In genomic region chr1:53621144-53621543, GRCh38 we compare ENCODE assay signal across 14 cellular contexts.
DNase-seq lines count a peak whose midpoint lies in the region; ATAC-seq, FAIRE-seq and TF ChIP-seq lines count a peak whose summit lies in the region.
"Had no signal": no experiment of that assay in that cellular context is flagged by ENCODE, and none has a peak within 500 bp of the region (broad histone marks: within the 10 kb centered on the region; RNA-seq: fewer than 3 reads in every experiment).

No MANE protein-coding gene starts in this region.

- no peaks in the 10 kb centered on the region for H3K27me3 ChIP-seq in right lobe of liver
- peaks cover 4 to 21% of the 10 kb centered on the region in 2 experiments; a peak in 3 of 5 replicates for H3K27me3 ChIP-seq in HepG2 (ENCODE audit: control insufficient read depth in 1 of 2, insufficient read depth in 2 of 2, low read length in 2 of 2)
- H3K27me3 ChIP-seq in vagina: no peaks in the 10 kb centered on the region

- no peaks in the 10 kb centered on the region for H4K20me1 ChIP-seq in HepG2 (ENCODE audit: insufficient read depth, low read length)

- H3K27ac ChIP-seq in right lobe of liver: no peak overlapping the region
- H3K27ac ChIP-seq in HepG2 (ENCODE audit: extremely low read length, insufficient read depth, low read length): no peak overlapping the region
- H3K27ac ChIP-seq in vagina: no peak overlapping the region

- TF ChIP-seq POLR2A in right lobe of liver (IDR thresholded peaks at IDR 0.05) (no peak), HepG2 (IDR thresholded peaks at IDR 0.05; ENCODE audit: insufficient read depth in 1 of 2, low read depth in 2 of 2, low read length in 2 of 2) (no peak), vagina (IDR thresholded peaks at IDR 0.05) (no peak)

- BruUV-seq in HepG2 (replicated peaks; lab: Mats Ljungman, UMichigan): no TSS peak

- intact Hi-C loops in right lobe of liver (cut with DNase I) (no loop called here), HepG2 (cut with micrococcal nuclease; ENCODE audit: unreplicated experiment) (no loop called here), sciatic nerve (cut with DNase I) (no loop called here), vagina (cut with DNase I) (no loop called here)

- H3K36me3 ChIP-seq in right lobe of liver (no peaks in the 10 kb centered on the region), HepG2 (replicated peaks in 1 of 2; ENCODE audit: control insufficient read depth in 1 of 2, insufficient read depth in 2 of 2, low read length in 2 of 2) (no peaks in the 10 kb centered on the region), vagina (no peaks in the 10 kb centered on the region)

- no peak overlapping the region for H2AFZ ChIP-seq in HepG2 (ENCODE audit: low read length)

- no peak for FAIRE-seq in HepG2 (lab: Jason Lieb, UNC)

- ATAC-seq in right lobe of liver (no peak), HepG2 (no peak), sciatic nerve (no peak), HG03457 (IDR thresholded peaks at IDR 0.05; ENCODE audit: unreplicated experiment) (no peak), HG03108 (IDR thresholded peaks at IDR 0.05; ENCODE audit: unreplicated experiment) (no peak), GM21367 (IDR thresholded peaks at IDR 0.05; ENCODE audit: unreplicated experiment) (no peak)
- ATAC-seq: PC-3 had no signal

- CTCF ChIA-PET in HepG2 (lab: Yijun Ruan, JAX; ENCODE audit: low intra/inter-chr PET ratio, low total read pairs): no interaction called here

- TF ChIP-seq RAD21 in HepG2 (CRISPR knock-in tag; IDR thresholded peaks at IDR 0.05): no peak

- no peak overlapping the region for H3K4me2 ChIP-seq in HepG2 (ENCODE audit: low read depth, low read length)

- H3K9me3 ChIP-seq in right lobe of liver (no peaks in the 10 kb centered on the region), HepG2 (ENCODE audit: low read length) (no peaks in the 10 kb centered on the region), vagina (no peaks in the 10 kb centered on the region)
- H3K9me3 ChIP-seq: Caco-2 had no signal

- H3K79me2 ChIP-seq in HepG2 (ENCODE audit: insufficient read depth, low read length): no peaks in the 10 kb centered on the region

- DNase-seq in right lobe of liver (peak in 2 of 3 donors; percentile 28 to 30), HepG2 (ENCODE audit: low spot score) (no peak), ecto neural progenitor cell (ENCODE audit: low spot score) (peak; percentile 29), sciatic nerve (ENCODE audit: low spot score) (peak; percentile 31), vagina (ENCODE audit: extremely low spot score in 2 of 2) (peak; percentile 43 to 77)
- DNase-seq: Caco-2, HCEC 1CT, KBM-7, NCI-H1436 treated with DMSO at 0.1 percent for 48 hours, NCI-H2081, PC-3 had no signal

- H3K4me1 ChIP-seq in right lobe of liver: no peaks in the 10 kb centered on the region
- no peaks in the 10 kb centered on the region for H3K4me1 ChIP-seq in HepG2 (ENCODE audit: insufficient read depth, low read length)
- peaks cover 10% of the 10 kb centered on the region for H3K4me1 ChIP-seq in vagina
- H3K4me1 ChIP-seq: Caco-2 had no signal

- WGBS in right lobe of liver (ENCODE audit: insufficient coverage, low coverage, low lambda C conversion rate, missing lambda C conversion rate): 62% methylated on average over 2 of the region's 4 CpGs
- WGBS in HepG2 (ENCODE audit: low lambda C conversion rate): 20% methylated on average over 4 of the region's 4 CpGs

- TF ChIP-seq EP300 in HepG2 (IDR thresholded peaks at IDR 0.05; ENCODE audit: low read depth in 2 of 2, low read length in 2 of 2): no peak
- TF ChIP-seq EP300 in HepG2 (CRISPR knock-in tag; IDR thresholded peaks at IDR 0.05; ENCODE audit: borderline replicate concordance): no peak

- TF ChIP-seq CTCF in right lobe of liver (IDR thresholded peaks at IDR 0.05): no peak
- TF ChIP-seq CTCF in HepG2 (CRISPR knock-in tag; IDR thresholded peaks at IDR 0.05): no peak
- TF ChIP-seq CTCF in vagina (IDR thresholded peaks at IDR 0.05): no peak

- H3K4me3 ChIP-seq in right lobe of liver: no peak overlapping the region
- no peak overlapping the region for H3K4me3 ChIP-seq in HepG2 (replicated peaks in 1 of 3; ENCODE audit: insufficient read depth in 1 of 3, low read depth in 2 of 3, low read length in 3 of 3)
- no peak overlapping the region for H3K4me3 ChIP-seq in vagina

- no peak overlapping the region for H3K9ac ChIP-seq in HepG2 (ENCODE audit: insufficient read depth, low read depth, low read length)

- POLR2A ChIA-PET in HepG2 (lab: Yijun Ruan, JAX): no interaction called here

- in situ Hi-C loops in HepG2 (cut with HindIII; ENCODE audit: extremely low pct_ligation_motif_present, low pct_unique_long_range_greater_than_20kb): no loop called here

TF ChIP-seq in HepG2, 621 proteins besides CTCF, POLR2A, EP300 and RAD21:
- TF ChIP-seq ZNF20 (CRISPR knock-in tag; IDR thresholded peaks at IDR 0.05): no peak
- no peak for TF ChIP-seq DMTF1 (CRISPR knock-in tag; IDR thresholded peaks at IDR 0.05)
- no peak for TF ChIP-seq ZNF207 (IDR thresholded peaks at IDR 0.05; ENCODE audit: borderline replicate concordance)
- TF ChIP-seq THYN1 (CRISPR knock-in tag; IDR thresholded peaks at IDR 0.05; ENCODE audit: borderline replicate concordance, low read depth): no peak
- no peak for TF ChIP-seq ZNF567 (CRISPR knock-in tag; IDR thresholded peaks at IDR 0.05; ENCODE audit: borderline replicate concordance)
- no peak for TF ChIP-seq ZNF564 (CRISPR knock-in tag; IDR thresholded peaks at IDR 0.05)
- TF ChIP-seq ZBTB7A (CRISPR knock-in tag; IDR thresholded peaks at IDR 0.05): no peak
- TF ChIP-seq CBFB (CRISPR knock-in tag; IDR thresholded peaks at IDR 0.05): no peak
- TF ChIP-seq BHLHE40 (IDR thresholded peaks at IDR 0.05; ENCODE audit: low read length): no peak
- TF ChIP-seq ZBTB7B (CRISPR knock-in tag; IDR thresholded peaks at IDR 0.05): no peak
- TF ChIP-seq ZFP82 (CRISPR knock-in tag; IDR thresholded peaks at IDR 0.05; ENCODE audit: borderline replicate concordance): no peak
- TF ChIP-seq ZNF672 (CRISPR knock-in tag; IDR thresholded peaks at IDR 0.05): no peak
- no peak for TF ChIP-seq SIN3A (IDR thresholded peaks at IDR 0.05; ENCODE audit: borderline replicate concordance, low read depth, low read length)
- TF ChIP-seq ELF1 (CRISPR knock-in tag; IDR thresholded peaks at IDR 0.05): no peak
- no peak for TF ChIP-seq MED13 (CRISPR knock-in tag; IDR thresholded peaks at IDR 0.05)
